In the genomic region with DNA sequence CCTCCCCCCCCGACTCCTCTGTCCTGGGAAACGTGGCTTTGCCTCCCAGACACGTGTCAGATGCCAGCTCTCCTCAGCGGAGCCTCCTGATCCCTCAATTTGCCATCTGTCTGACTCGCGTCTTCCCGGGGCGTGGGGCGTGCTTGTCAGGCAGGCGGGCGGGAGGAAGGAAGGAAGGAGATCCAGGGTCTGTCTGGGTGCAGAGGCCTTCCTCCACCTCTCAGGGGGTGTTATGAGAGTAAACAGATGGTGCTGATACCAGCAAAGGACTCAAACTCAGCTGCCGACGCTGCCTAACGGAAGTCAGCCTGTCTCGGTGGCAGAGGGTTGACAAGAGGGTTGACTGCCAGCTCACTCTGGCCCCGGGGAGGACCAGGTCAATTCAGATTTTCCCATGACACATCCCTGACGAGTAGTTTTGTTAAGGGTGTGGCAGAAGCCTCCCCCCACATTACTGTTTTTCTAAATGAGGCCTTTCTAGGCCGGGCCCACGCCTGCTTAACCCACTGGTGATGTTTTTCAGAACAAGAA, we compare ENCODE assay signal across 9 cellular contexts. TPM values are rescaled to one million over a fixed set of nuclear protein-coding genes. Genes with fewer than 3 reads are reported as not detected.
DNase-seq lines count a peak whose midpoint lies in the region; ATAC-seq, FAIRE-seq and TF ChIP-seq lines count a peak whose summit lies in the region.
"Had no signal": no experiment of that assay in that cellular context is flagged by ENCODE, and none has a peak within 500 bp of the region (broad histone marks: within the 10 kb centered on the region; RNA-seq: fewer than 3 reads in every experiment).

No MANE protein-coding gene starts in this region.

- peaks cover 14% of the 10 kb centered on the region for H3K27me3 Mint-ChIP-seq in glutamatergic neuron (ENCODE audit: unreplicated experiment)

- DNase-seq in AG04450 (ENCODE audit: low read depth, low spot score) (no peak), RCC 7860 (ENCODE audit: low spot score) (peak; percentile 64), glutamatergic neuron (peak; percentile 73), mucosa of gallbladder (ENCODE audit: low spot score) (no peak), GM19240 (ENCODE audit: insufficient read length, low spot score) (no peak)
- peak; percentile 62 for DNase-seq in activated T-helper 9 cell treated with anti-CD3 and anti-CD28 coated beads, Interleukin-2, amount 50 U/mL, for 16 hours (ENCODE audit: low read depth)
- DNase-seq in stimulated activated CD4-positive, alpha-beta T cell treated with anti-CD3 and anti-CD28 coated beads, TNF-alpha, amount 100 ng/mL, for 24 hours (ENCODE audit: low read depth in 3 of 3) = peak; percentile 42 to 80 (median 56)

- no peaks in the 10 kb centered on the region for H3K27me3 ChIP-seq in AG04450 (ENCODE audit: control insufficient read depth, insufficient read depth, low read length)

- H3K9me3 Mint-ChIP-seq in glutamatergic neuron (ENCODE audit: unreplicated experiment) = peaks cover 12% of the 10 kb centered on the region

- H3K27ac ChIP-seq in AG04450 (ENCODE audit: low read depth, low read length) = peak overlapping the region; percentile 21

- CTCF ChIA-PET in AG04450 (lab: Charles Lee) = interaction anchor here (1.1 to 2.5 kb wide), 4 partner anchors 8 to 109 kb away, joined by 3 to 9 read pairs (median 6); partner anchors contain the start of gene UQCC2

- peaks cover 61% of the 10 kb centered on the region for H3K4me1 Mint-ChIP-seq in glutamatergic neuron (ENCODE audit: low read depth, unreplicated experiment)

- no peaks in the 10 kb centered on the region for H3K36me3 Mint-ChIP-seq in glutamatergic neuron (ENCODE audit: unreplicated experiment)

- POLR2A ChIA-PET in AG04450 (lab: Yijun Ruan, JAX) = interaction anchor here (0.6 to 1.2 kb wide), 2 partner anchors 105 to 588 kb away, joined by 4 read pairs; no protein-coding TSS in a partner anchor

- no peak overlapping the region for H3K4me3 ChIP-seq in AG04450 (ENCODE audit: low read depth, low read length)

- peak overlapping the region; percentile 77 for H3K4me3 Mint-ChIP-seq in glutamatergic neuron (ENCODE audit: unreplicated experiment)

- peak overlapping the region; percentile 92 for H3K27ac Mint-ChIP-seq in glutamatergic neuron (ENCODE audit: unreplicated experiment)

- no peak for ATAC-seq in HG03095 (IDR thresholded peaks at IDR 0.05; ENCODE audit: unreplicated experiment)

- TF ChIP-seq CTCF in AG04450 (IDR thresholded peaks at IDR 0.05; ENCODE audit: low read depth, low read length) = no peak
- no peak for TF ChIP-seq CTCF in glutamatergic neuron (IDR thresholded peaks at IDR 0.05; ENCODE audit: partially characterized antibody, unreplicated experiment)

- H3K9me3 ChIP-seq in AG04450 (ENCODE audit: control insufficient read depth, insufficient read depth, low read length) = no peaks in the 10 kb centered on the region; the same call in 1 of the 2 replicates

- no peak for FAIRE-seq in RCC 7860 (lab: Jason Lieb, UNC)
- FAIRE-seq: G401.6 had no signal

RNA-seq across cellular contexts. Expression of gene UQCC2, which starts 17.0 kb away (rescaled TPM):
- polyA plus RNA-seq in AG04450 (2011; rRNA removed) = 67.9 and 84.1 TPM in 2 replicates
- polyA minus RNA-seq in AG04450 (2011; rRNA and poly(A)+ RNA removed) = 15.2 and 23.4 TPM in 2 replicates
- total RNA-seq in glutamatergic neuron (ENCODE audit: unreplicated experiment) (48.7 TPM), mucosa of gallbladder (44.3 TPM)

RNA-seq across cellular contexts. Expression of gene IP6K3, which starts 52.2 kb away (rescaled TPM):
- 1.1 and 1.6 TPM in 2 replicates for polyA plus RNA-seq in AG04450 (2011; rRNA removed)
- polyA minus RNA-seq in AG04450 (2011; rRNA and poly(A)+ RNA removed) = 0.91 and 2.1 TPM in 2 replicates
- total RNA-seq in glutamatergic neuron (ENCODE audit: unreplicated experiment) (2.7 TPM), mucosa of gallbladder (0.26 TPM)

Comparison
In these comparisons a context has a peak if more than half of its experiments do, and no peak if none do; other contexts are left out.
1. DNase-seq: peak in RCC 7860 (single experiment), activated T-helper 9 cell treated with anti-CD3 and anti-CD28 coated beads, Interleukin-2, amount 50 U/mL, for 16 hours (single experiment), glutamatergic neuron (single experiment) and stimulated activated CD4-positive, alpha-beta T cell treated with anti-CD3 and anti-CD28 coated beads, TNF-alpha, amount 100 ng/mL, for 24 hours (3 of 3); none in AG04450 (single experiment), mucosa of gallbladder (single experiment) and GM19240 (single experiment).